Comparison of ENCODE assay signal across 1 cellular context in the genomic region with DNA sequence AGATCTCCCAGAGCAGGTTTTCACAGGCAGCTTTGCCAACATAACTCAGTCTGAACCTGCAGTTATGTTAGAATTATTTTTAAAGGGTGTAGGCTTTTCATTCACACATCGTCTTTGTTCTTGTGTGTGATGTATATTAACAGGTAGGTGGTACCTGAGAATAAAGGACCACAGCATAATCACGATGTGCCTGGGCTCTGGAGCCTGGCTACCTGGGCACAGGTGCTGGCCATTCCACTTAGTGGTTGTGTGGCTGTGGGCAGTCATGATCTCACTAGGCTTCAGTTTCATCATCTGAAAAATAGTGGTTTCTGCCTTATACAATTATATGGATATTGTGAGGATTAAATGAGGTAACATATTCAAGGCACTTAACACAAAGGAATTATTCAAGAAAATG.
TF ChIP-seq lines count a peak whose summit lies in the region.

No MANE protein-coding gene starts in this region.

TF ChIP-seq in SK-N-SH treated with all-trans-retinoic acid at 6 μM for 48 hours, 23 proteins besides CTCF, POLR2A, EP300 and RAD21 (continued from another document):
- TF ChIP-seq, protein P1, sequence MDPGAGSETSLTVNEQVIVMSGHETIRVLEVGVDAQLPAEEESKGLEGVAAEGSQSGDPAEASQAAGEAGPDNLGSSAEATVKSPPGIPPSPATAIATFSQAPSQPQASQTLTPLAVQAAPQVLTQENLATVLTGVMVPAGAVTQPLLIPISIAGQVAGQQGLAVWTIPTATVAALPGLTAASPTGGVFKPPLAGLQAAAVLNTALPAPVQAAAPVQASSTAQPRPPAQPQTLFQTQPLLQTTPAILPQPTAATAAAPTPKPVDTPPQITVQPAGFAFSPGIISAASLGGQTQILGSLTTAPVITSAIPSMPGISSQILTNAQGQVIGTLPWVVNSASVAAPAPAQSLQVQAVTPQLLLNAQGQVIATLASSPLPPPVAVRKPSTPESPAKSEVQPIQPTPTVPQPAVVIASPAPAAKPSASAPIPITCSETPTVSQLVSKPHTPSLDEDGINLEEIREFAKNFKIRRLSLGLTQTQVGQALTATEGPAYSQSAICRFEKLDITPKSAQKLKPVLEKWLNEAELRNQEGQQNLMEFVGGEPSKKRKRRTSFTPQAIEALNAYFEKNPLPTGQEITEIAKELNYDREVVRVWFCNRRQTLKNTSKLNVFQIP (CRISPR knock-in tag; IDR thresholded peaks at IDR 0.05; ENCODE audit: borderline replicate concordance, low read depth) = no peak
- TF ChIP-seq ZC3H10 (CRISPR knock-in tag; IDR thresholded peaks at IDR 0.05) (no peak), ZNF565 (CRISPR knock-in tag; conservative IDR thresholded peaks at IDR 0.05; ENCODE audit: low read depth) (no peak)
- TF ChIP-seq, protein P2, sequence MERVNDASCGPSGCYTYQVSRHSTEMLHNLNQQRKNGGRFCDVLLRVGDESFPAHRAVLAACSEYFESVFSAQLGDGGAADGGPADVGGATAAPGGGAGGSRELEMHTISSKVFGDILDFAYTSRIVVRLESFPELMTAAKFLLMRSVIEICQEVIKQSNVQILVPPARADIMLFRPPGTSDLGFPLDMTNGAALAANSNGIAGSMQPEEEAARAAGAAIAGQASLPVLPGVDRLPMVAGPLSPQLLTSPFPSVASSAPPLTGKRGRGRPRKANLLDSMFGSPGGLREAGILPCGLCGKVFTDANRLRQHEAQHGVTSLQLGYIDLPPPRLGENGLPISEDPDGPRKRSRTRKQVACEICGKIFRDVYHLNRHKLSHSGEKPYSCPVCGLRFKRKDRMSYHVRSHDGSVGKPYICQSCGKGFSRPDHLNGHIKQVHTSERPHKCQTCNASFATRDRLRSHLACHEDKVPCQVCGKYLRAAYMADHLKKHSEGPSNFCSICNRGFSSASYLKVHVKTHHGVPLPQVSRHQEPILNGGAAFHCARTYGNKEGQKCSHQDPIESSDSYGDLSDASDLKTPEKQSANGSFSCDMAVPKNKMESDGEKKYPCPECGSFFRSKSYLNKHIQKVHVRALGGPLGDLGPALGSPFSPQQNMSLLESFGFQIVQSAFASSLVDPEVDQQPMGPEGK (CRISPR knock-in tag; IDR thresholded peaks at IDR 0.05; ENCODE audit: borderline replicate concordance) = no peak
